8 cellular contexts compared by ENCODE assay signal in genomic region chr20:34525709-34526416, GRCh38. TPM values are rescaled to one million over a fixed set of nuclear protein-coding genes. Genes with fewer than 3 reads are reported as not detected.
DNase-seq lines count a peak whose midpoint lies in the region; ATAC-seq and TF ChIP-seq lines count a peak whose summit lies in the region.

No MANE protein-coding gene starts in this region.

- no peaks in the 10 kb centered on the region for H3K9me3 Mint-ChIP-seq in activated CD4-positive, alpha-beta T cell treated with anti-CD3 and anti-CD28 coated beads for 36 hours (ENCODE audit: low read depth)

- peak overlapping the region in 1 of 3 donors; percentile 41 for H3K4me3 ChIP-seq in breast epithelium
- no peak overlapping the region for H3K4me3 ChIP-seq in suprapubic skin

- TF ChIP-seq CTCF in breast epithelium (IDR thresholded peaks at IDR 0.05): no peak
- no peak for TF ChIP-seq CTCF in suprapubic skin (IDR thresholded peaks at IDR 0.05)

- H3K36me3 Mint-ChIP-seq in activated CD4-positive, alpha-beta T cell treated with anti-CD3 and anti-CD28 coated beads for 36 hours (ENCODE audit: low read depth): peaks cover 27% of the 10 kb centered on the region

- CTCF ChIA-PET in activated CD4-positive, alpha-beta T cell treated with anti-CD3 and anti-CD28 coated beads for 36 hours (lab: Charles Lee): interaction anchor here (0.6 to 1.7 kb wide), 5 partner anchors 10 to 928 kb away, joined by 3 to 9 read pairs (median 4); partner anchors contain the start of gene DYNLRB1

- POLR2A ChIA-PET in activated CD4-positive, alpha-beta T cell treated with anti-CD3 and anti-CD28 coated beads for 36 hours (lab: Charles Lee): no interaction called here

- H3K4me1 ChIP-seq in breast epithelium (peaks cover 8 to 37% of the 10 kb centered on the region in 2 donors), suprapubic skin (peaks cover 61% of the 10 kb centered on the region)

- WGBS in suprapubic skin: 19% methylated on average over 14 of the region's 14 CpGs

- peak; percentile 56 for ATAC-seq in left lobe of liver
- ATAC-seq in activated CD4-positive, alpha-beta T cell treated with anti-CD3 and anti-CD28 coated beads for 36 hours: no peak

- H3K9me3 ChIP-seq in breast epithelium (no peaks in the 10 kb centered on the region), suprapubic skin (no peaks in the 10 kb centered on the region)

- peaks cover 28% of the 10 kb centered on the region for H3K4me1 Mint-ChIP-seq in activated CD4-positive, alpha-beta T cell treated with anti-CD3 and anti-CD28 coated beads for 36 hours

- H3K27me3 ChIP-seq in breast epithelium: no peaks in the 10 kb centered on the region
- no peaks in the 10 kb centered on the region for H3K27me3 ChIP-seq in suprapubic skin

- DNase-seq in AG20443 (ENCODE audit: low spot score) (peak; percentile 95), MV-4-11 (lab: John Stamatoyannopoulos, UW) (peak; percentile 11), breast epithelium (ENCODE audit: low spot score in 2 of 2) (peak; percentile 92 to 95), left lobe of liver (ENCODE audit: low spot score) (peak; percentile 51), suprapubic skin (ENCODE audit: low spot score in 2 of 2) (peak; percentile 89 to 94), NCI-H748 treated with DMSO at 0.1 percent for 48 hours (lab: John Stamatoyannopoulos, UW) (no peak), NCI-H524 treated with DMSO at 0.1 percent for 48 hours (lab: John Stamatoyannopoulos, UW) (no peak)
- DNase-seq in activated CD4-positive, alpha-beta T cell treated with anti-CD3 and anti-CD28 coated beads for 36 hours: no peak

- intact Hi-C loops in breast epithelium (cut with DNase I; ENCODE audit: low total_unique reads): no loop called here
- intact Hi-C loops in activated CD4-positive, alpha-beta T cell treated with anti-CD3 and anti-CD28 coated beads for 36 hours (cut with DNase I, micrococcal nuclease): no loop called here

- H3K4me3 Mint-ChIP-seq in activated CD4-positive, alpha-beta T cell treated with anti-CD3 and anti-CD28 coated beads for 36 hours: no peak overlapping the region

- H3K27me3 Mint-ChIP-seq in activated CD4-positive, alpha-beta T cell treated with anti-CD3 and anti-CD28 coated beads for 36 hours: no peaks in the 10 kb centered on the region

- TF ChIP-seq POLR2A in breast epithelium (IDR thresholded peaks at IDR 0.05): no peak
- TF ChIP-seq POLR2A in suprapubic skin (IDR thresholded peaks at IDR 0.05): no peak

- H3K27ac ChIP-seq in breast epithelium (peak overlapping the region; percentile 94 to 96), suprapubic skin (peak overlapping the region; percentile 85)

- no peaks in the 10 kb centered on the region for H3K36me3 ChIP-seq in breast epithelium
- peaks cover 38% of the 10 kb centered on the region for H3K36me3 ChIP-seq in suprapubic skin

- H3K27ac Mint-ChIP-seq in activated CD4-positive, alpha-beta T cell treated with anti-CD3 and anti-CD28 coated beads for 36 hours: no peak overlapping the region

- TF ChIP-seq EP300 in suprapubic skin (IDR thresholded peaks at IDR 0.05): no peak

RNA-seq across cellular contexts. Expression of gene DYNLRB1, which starts 9.6 kb away (rescaled TPM):
- total RNA-seq in breast epithelium (10 to 100 TPM; 77.7 to 100.0 (median 98.1) TPM), left lobe of liver (34.6 TPM), suprapubic skin (100 to 1,000 TPM; 143 to 270 (median 225) TPM)
- 100 to 1,000 TPM in 1 of 2 experiments, 10 to 100 TPM in 1; 83.5 to 122 TPM for total RNA-seq in activated CD4-positive, alpha-beta T cell treated with anti-CD3 and anti-CD28 coated beads for 36 hours

RNA-seq across cellular contexts. Expression of gene MAP1LC3A, which starts 32.7 kb away (rescaled TPM):
- total RNA-seq in breast epithelium (10 to 100 TPM; 39.2 to 58.2 (median 51.5) TPM), left lobe of liver (24.2 TPM), suprapubic skin (100 to 1,000 TPM in 2 of 4 donors, 10 to 100 TPM in 2; 42.6 to 111 (median 103) TPM)
- total RNA-seq in activated CD4-positive, alpha-beta T cell treated with anti-CD3 and anti-CD28 coated beads for 36 hours: 1 to 10 TPM; 2.5 to 2.7 TPM

Comparison
In these comparisons a context has a peak if more than half of its experiments do, and no peak if none do; other contexts are left out.
1. DNase-seq: peak in AG20443 (single experiment), MV-4-11 (single experiment), breast epithelium (2 of 2), left lobe of liver (single experiment) and suprapubic skin (2 of 2); none in NCI-H748 treated with DMSO at 0.1 percent for 48 hours (single experiment), activated CD4-positive, alpha-beta T cell treated with anti-CD3 and anti-CD28 coated beads for 36 hours (single experiment) and NCI-H524 treated with DMSO at 0.1 percent for 48 hours (single experiment).